8 cellular contexts compared by ENCODE assay signal in genomic region chr9:89179920-89180667, GRCh38. TPM values are rescaled to one million over a fixed set of nuclear protein-coding genes. Genes with fewer than 3 reads are reported as not detected.
DNase-seq lines count a peak whose midpoint lies in the region; ATAC-seq and TF ChIP-seq lines count a peak whose summit lies in the region.

No MANE protein-coding gene starts in this region.

- peaks cover 54% of the 10 kb centered on the region for H3K27me3 Mint-ChIP-seq in activated B cell treated with CpG ODN at 0.5 μM for 24 hours

- TF ChIP-seq CTCF in activated B cell treated with CpG ODN at 0.5 μM for 24 hours (IDR thresholded peaks at IDR 0.05), result no peak

- H3K4me1 ChIP-seq in ACC112 (ENCODE audit: control insufficient read depth, insufficient read depth, low read length, unreplicated experiment), result peaks cover 30% of the 10 kb centered on the region
- no peaks in the 10 kb centered on the region for H3K4me1 ChIP-seq in effector memory CD4-positive, alpha-beta T cell (ENCODE audit: control insufficient read depth, insufficient read depth, low read length, poor library complexity, severe bottlenecking)

- DNase-seq in H4 (ENCODE audit: low spot score) (peak; percentile 90), NCI-H2171 treated with DMSO at 0.1 percent for 48 hours (lab: John Stamatoyannopoulos, UW) (peak; percentile 96), activated B cell treated with CpG ODN at 0.5 μM for 24 hours (no peak), left lobe of liver (ENCODE audit: low spot score) (peak; percentile 88)
- DNase-seq in effector memory CD4-positive, alpha-beta T cell, result no peak
- DNase-seq in stimulated activated CD4-positive, alpha-beta T cell treated with anti-CD3 and anti-CD28 coated beads, Interleukin-15, amount 100 ng/mL, for 24 hours, result peak; percentile 80

- peaks cover 17% of the 10 kb centered on the region for H3K4me1 Mint-ChIP-seq in activated B cell treated with CpG ODN at 0.5 μM for 24 hours

- H3K27ac ChIP-seq in ACC112 (ENCODE audit: low read depth, low read length), result peak overlapping the region; percentile 85
- no peak overlapping the region for H3K27ac ChIP-seq in effector memory CD4-positive, alpha-beta T cell (ENCODE audit: insufficient read depth, low read length, poor library complexity, severe bottlenecking)

- ATAC-seq in activated B cell treated with CpG ODN at 0.5 μM for 24 hours (ENCODE audit: low read depth) (peak; percentile 37), left lobe of liver (peak; percentile 92), HG02798 (IDR thresholded peaks at IDR 0.05; ENCODE audit: poor library complexity, unreplicated experiment) (no peak)

- no peaks in the 10 kb centered on the region for H3K9me3 Mint-ChIP-seq in activated B cell treated with CpG ODN at 0.5 μM for 24 hours

- POLR2A ChIA-PET in activated B cell treated with CpG ODN at 0.5 μM for 24 hours (lab: Charles Lee), result interaction anchor here (0.7 kb wide), 1 partner anchor 26 kb away, joined by 3 read pairs; no protein-coding TSS in a partner anchor

- H2AFZ ChIP-seq in ACC112 (ENCODE audit: low read length, unreplicated experiment), result peak overlapping the region; percentile 90

- no peaks in the 10 kb centered on the region for H3K27me3 ChIP-seq in ACC112 (ENCODE audit: insufficient read depth, low read length)
- peaks cover 14% of the 10 kb centered on the region for H3K27me3 ChIP-seq in effector memory CD4-positive, alpha-beta T cell (replicated peaks; ENCODE audit: control insufficient read depth, insufficient read depth, low read length, poor library complexity, severe bottlenecking)

- intact Hi-C loops in activated B cell treated with CpG ODN at 0.5 μM for 24 hours (cut with micrococcal nuclease), result no loop called here

- no peaks in the 10 kb centered on the region for H3K36me3 ChIP-seq in ACC112 (ENCODE audit: insufficient read depth, low read length)
- H3K36me3 ChIP-seq in effector memory CD4-positive, alpha-beta T cell (ENCODE audit: control insufficient read depth, insufficient read depth, low read length), result no peaks in the 10 kb centered on the region

- no peaks in the 10 kb centered on the region for H3K36me3 Mint-ChIP-seq in activated B cell treated with CpG ODN at 0.5 μM for 24 hours (ENCODE audit: low read depth)

- H3K79me2 ChIP-seq in ACC112 (ENCODE audit: control insufficient read depth, insufficient read depth, low read length, unreplicated experiment), result peaks cover 36% of the 10 kb centered on the region

- H3K27ac Mint-ChIP-seq in activated B cell treated with CpG ODN at 0.5 μM for 24 hours, result no peak overlapping the region

- H3K4me3 ChIP-seq in ACC112 (ENCODE audit: low read depth, low read length), result peak overlapping the region; percentile 83
- H3K4me3 ChIP-seq in effector memory CD4-positive, alpha-beta T cell (ENCODE audit: insufficient read depth, low read depth, low read length, poor library complexity, severe bottlenecking), result peak overlapping the region; percentile 11

- CTCF ChIA-PET in activated B cell treated with CpG ODN at 0.5 μM for 24 hours (lab: Charles Lee), result no interaction called here

- H3K9me3 ChIP-seq in effector memory CD4-positive, alpha-beta T cell (ENCODE audit: control insufficient read depth, low read length), result no peaks in the 10 kb centered on the region

- peak overlapping the region; percentile 45 for H3K4me3 Mint-ChIP-seq in activated B cell treated with CpG ODN at 0.5 μM for 24 hours

RNA-seq across cellular contexts. Expression of gene SHC3, which starts 1.5 kb away (rescaled TPM):
- total RNA-seq in H4 (2014; rRNA removed; shearing (Covaris generic)), result 0.02 and 1.0 TPM in 2 replicates
- total RNA-seq in activated B cell treated with CpG ODN at 0.5 μM for 24 hours (not detected in 2 replicates), left lobe of liver (0.10 TPM)

Comparison
In these comparisons a context has a peak if more than half of its experiments do, and no peak if none do; other contexts are left out.
1. DNase-seq: peak in H4 (single experiment), NCI-H2171 treated with DMSO at 0.1 percent for 48 hours (single experiment), left lobe of liver (single experiment) and stimulated activated CD4-positive, alpha-beta T cell treated with anti-CD3 and anti-CD28 coated beads, Interleukin-15, amount 100 ng/mL, for 24 hours (single experiment); none in activated B cell treated with CpG ODN at 0.5 μM for 24 hours (single experiment) and effector memory CD4-positive, alpha-beta T cell (0 of 3).